Comparison of ENCODE assay signal across 1 cellular context in genomic region chr15:27237319-27237939, GRCh38.
TF ChIP-seq lines count a peak whose summit lies in the region.

No MANE protein-coding gene starts in this region.

TF ChIP-seq in HepG2, 621 proteins besides CTCF, POLR2A, EP300 and RAD21 (continued from another document):
- TF ChIP-seq ATF2 (CRISPR knock-in tag; IDR thresholded peaks at IDR 0.05) (no peak), CSRNP1 (CRISPR knock-in tag; IDR thresholded peaks at IDR 0.05) (no peak), ZNF263 (CRISPR knock-in tag; IDR thresholded peaks at IDR 0.05) (no peak)
